In genomic region chr16:87186440-87186839, GRCh38 we compare ENCODE assay signal across 1 cellular context.
TF ChIP-seq lines count a peak whose summit lies in the region.

No MANE protein-coding gene starts in this region.

TF ChIP-seq in endothelial cell of umbilical vein, 7 proteins besides CTCF, POLR2A, EP300 and RAD21 (continued from another document):
- no peak for TF ChIP-seq EZH2 (IDR thresholded peaks at IDR 0.05; ENCODE audit: borderline replicate concordance, low read depth, low read length, severe bottlenecking)
